Comparison of ENCODE assay signal across 19 cellular contexts in genomic region chr1:187300093-187300492, GRCh38.
DNase-seq lines count a peak whose midpoint lies in the region; ATAC-seq and TF ChIP-seq lines count a peak whose summit lies in the region.
"Had no signal": no experiment of that assay in that cellular context is flagged by ENCODE, and none has a peak within 500 bp of the region (broad histone marks: within the 10 kb centered on the region; RNA-seq: fewer than 3 reads in every experiment).

No MANE protein-coding gene starts in this region.

- peak; percentile 16 for DNase-seq in COLO829 (ENCODE audit: low spot score)
- peak; percentile 2 for DNase-seq in HuH-7 (ENCODE audit: low spot score)
- DNase-seq in NCI-H345 treated with DMSO at 0.1 percent for 48 hours (lab: John Stamatoyannopoulos, UW; ENCODE audit: unreplicated experiment) = peak; percentile 69
- DNase-seq in mesendoderm = peak; percentile 58
- no peak for DNase-seq in MCF 10A (ENCODE audit: unreplicated experiment)
- no peak for DNase-seq in posterior cingulate gyrus
- DNase-seq in lower lobe of right lung = no peak
- DNase-seq: BE2C, Caco-2, DMS 273 treated with DMSO at 0.1 percent for 48 hours, DMS79 treated with DMSO at 0.1 percent for 48 hours, Kasumi-1, MG63, NCI-H1417, NCI-H1930, NCI-H526 treated with DMSO at 0.1 percent for 48 hours, SIG-M5, T-cell had no signal

- H3K4me1 Mint-ChIP-seq in MCF 10A (ENCODE audit: insufficient read depth, unreplicated experiment) = no peaks in the 10 kb centered on the region
- H3K4me1 Mint-ChIP-seq: T-cell had no signal

- WGBS in mesendoderm (ENCODE audit: extremely low coverage, insufficient coverage, low lambda C conversion rate) = no CpG with 5 or more reads among the region's 2 CpGs

- H2BK5ac ChIP-seq in mesendoderm (ENCODE audit: low read length) = no peak overlapping the region

- H3K4me2 ChIP-seq in mesendoderm (ENCODE audit: low read length) = no peak overlapping the region

- no peak overlapping the region for H2AK5ac ChIP-seq in mesendoderm (ENCODE audit: low read length)

- H4K5ac ChIP-seq in mesendoderm (ENCODE audit: low read length) = no peak overlapping the region

- no peak overlapping the region for H3K23ac ChIP-seq in mesendoderm (ENCODE audit: low read length)

- H3K9me3 ChIP-seq in lower lobe of right lung = no peaks in the 10 kb centered on the region
- H3K9me3 ChIP-seq: BE2C, Caco-2, MG63 had no signal

- BruUV-seq in MCF 10A (replicated peaks; lab: Mats Ljungman, UMichigan) = no TSS peak

- intact Hi-C loops in MCF 10A (cut with micrococcal nuclease) = no loop called here
- intact Hi-C loops in posterior cingulate gyrus (cut with DNase I) = no loop called here
- intact Hi-C loops in lower lobe of right lung (cut with DNase I) = no loop called here

- H2BK15ac ChIP-seq in mesendoderm (replicated peaks; ENCODE audit: low read depth) = no peak overlapping the region

- H3K79me2 ChIP-seq in mesendoderm (ENCODE audit: control insufficient read depth, insufficient read depth, low read length) = no peaks in the 10 kb centered on the region

- H3K27ac Mint-ChIP-seq in MCF 10A (ENCODE audit: low read depth, unreplicated experiment) = no peak overlapping the region
- H3K27ac Mint-ChIP-seq: T-cell had no signal

- no peak for TF ChIP-seq CTCF in MCF 10A (IDR thresholded peaks at IDR 0.05; ENCODE audit: unreplicated experiment)
- TF ChIP-seq CTCF in lower lobe of right lung (IDR thresholded peaks at IDR 0.05) = no peak

- H3K27ac ChIP-seq in mesendoderm (ENCODE audit: low read depth, low read length) (no peak overlapping the region), lower lobe of right lung (no peak overlapping the region)

- no peak overlapping the region for H4K8ac ChIP-seq in mesendoderm (ENCODE audit: low read depth, low read length)

- H3K18ac ChIP-seq in mesendoderm (ENCODE audit: low read length) = no peak overlapping the region

- H3K9me3 Mint-ChIP-seq in MCF 10A (ENCODE audit: unreplicated experiment) = no peaks in the 10 kb centered on the region

- H3K27me3 Mint-ChIP-seq in MCF 10A (ENCODE audit: insufficient read depth, unreplicated experiment) = no peaks in the 10 kb centered on the region
- H3K27me3 Mint-ChIP-seq: T-cell had no signal

- ATAC-seq in lower lobe of right lung = no peak
- ATAC-seq: Panc1, T-cell had no signal

- POLR2A ChIA-PET in MCF 10A (lab: Yijun Ruan, JAX) = no interaction called here

- H3K27me3 ChIP-seq in mesendoderm (ENCODE audit: insufficient read depth, low read length, poor library complexity) (no peaks in the 10 kb centered on the region), lower lobe of right lung (ENCODE audit: low read depth) (no peaks in the 10 kb centered on the region)
- H3K27me3 ChIP-seq: BE2C, MG63 had no signal

- H3K36me3 Mint-ChIP-seq in MCF 10A (ENCODE audit: insufficient read depth, unreplicated experiment) = no peaks in the 10 kb centered on the region
- H3K36me3 Mint-ChIP-seq: T-cell had no signal

- no peak overlapping the region for H3K4me3 Mint-ChIP-seq in MCF 10A (ENCODE audit: unreplicated experiment)
- H3K4me3 Mint-ChIP-seq: T-cell had no signal

- H3K36me3 ChIP-seq in mesendoderm (ENCODE audit: control insufficient read depth, insufficient read depth, low read length) (no peaks in the 10 kb centered on the region), lower lobe of right lung (no peaks in the 10 kb centered on the region)
- H3K36me3 ChIP-seq: BE2C, MG63 had no signal

- H3K9ac ChIP-seq in mesendoderm (ENCODE audit: low read length) = no peak overlapping the region

- H3K79me1 ChIP-seq in mesendoderm (ENCODE audit: low read length) = no peaks in the 10 kb centered on the region

- H3K4ac ChIP-seq in mesendoderm (ENCODE audit: low read depth, low read length) = no peak overlapping the region

- CTCF ChIA-PET in MCF 10A (lab: Yijun Ruan, JAX) = interaction anchor here (0.7 kb wide), 1 partner anchor 15 kb away, joined by 3 read pairs; no protein-coding TSS in a partner anchor

- no peaks in the 10 kb centered on the region for H3K4me1 ChIP-seq in mesendoderm (ENCODE audit: control insufficient read depth, low read depth, low read length)
- no peaks in the 10 kb centered on the region for H3K4me1 ChIP-seq in lower lobe of right lung
- H3K4me1 ChIP-seq: Caco-2 had no signal

- H2BK120ac ChIP-seq in mesendoderm (ENCODE audit: low read depth, low read length) = no peak overlapping the region

- H3K4me3 ChIP-seq in mesendoderm (ENCODE audit: low read length) (no peak overlapping the region), lower lobe of right lung (no peak overlapping the region)
- H3K4me3 ChIP-seq: MG63 had no signal

- H3K56ac ChIP-seq in mesendoderm (ENCODE audit: low read length) = no peak overlapping the region

Comparison
In these comparisons a context has a peak if more than half of its experiments do, and no peak if none do; other contexts are left out.
1. DNase-seq: peak in COLO829 (single experiment), HuH-7 (single experiment), NCI-H345 treated with DMSO at 0.1 percent for 48 hours (single experiment) and mesendoderm (single experiment); none in MCF 10A (single experiment), posterior cingulate gyrus (0 of 10) and lower lobe of right lung (single experiment).